Comparison of ENCODE assay signal across 9 cellular contexts in the genomic region with DNA sequence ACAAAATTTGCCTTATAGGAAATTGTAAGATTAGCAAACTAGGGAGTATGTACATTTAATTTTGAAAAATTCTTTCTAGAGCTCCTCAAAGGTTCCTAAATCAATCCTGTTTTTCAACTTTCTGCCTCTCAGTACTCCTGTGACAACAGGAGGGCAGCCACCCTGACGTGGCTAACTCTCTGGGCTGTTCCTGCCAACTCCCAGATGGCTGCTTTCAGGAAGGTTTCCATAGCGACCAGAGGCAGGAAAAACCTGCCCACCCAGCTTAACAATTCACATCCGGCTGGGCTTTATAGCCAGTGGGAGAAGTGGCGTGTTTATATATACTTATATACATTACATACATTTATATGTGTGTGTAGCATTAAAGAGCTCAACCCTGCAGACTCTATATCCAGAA. TPM values are rescaled to one million over a fixed set of nuclear protein-coding genes. Genes with fewer than 3 reads are reported as not detected.
DNase-seq lines count a peak whose midpoint lies in the region; ATAC-seq and TF ChIP-seq lines count a peak whose summit lies in the region.
"Had no signal": no experiment of that assay in that cellular context is flagged by ENCODE, and none has a peak within 500 bp of the region (broad histone marks: within the 10 kb centered on the region; RNA-seq: fewer than 3 reads in every experiment).

No MANE protein-coding gene starts in this region.

- no peak overlapping the region for H2AFZ ChIP-seq in OCI-LY7 (ENCODE audit: low read length)

- no peaks in the 10 kb centered on the region for H3K9me3 ChIP-seq in BLaER1
- H3K9me3 ChIP-seq in OCI-LY7 (ENCODE audit: low read length), result no peaks in the 10 kb centered on the region
- H3K9me3 ChIP-seq: SJCRH30 had no signal

- H3K79me1 ChIP-seq in mesendoderm (ENCODE audit: low read length), result peaks cover 2% of the 10 kb centered on the region

- H4K8ac ChIP-seq in mesendoderm (ENCODE audit: low read depth, low read length), result no peak overlapping the region

- DNase-seq in NCI-H1105 (lab: John Stamatoyannopoulos, UW) (peak; percentile 44), choroid plexus epithelial cell (ENCODE audit: low read depth) (peak; percentile 71), mesendoderm (peak; percentile 89), NCI-H187 treated with DMSO at 0.1 percent for 48 hours (lab: John Stamatoyannopoulos, UW) (no peak), OCI-LY7 (ENCODE audit: low spot score) (no peak)
- no peak for DNase-seq in NK-92 treated with Interleukin-12 subunit alpha and Interleukin-12 subunit beta, amount 100 ng/mL, for 24 hours (lab: John Stamatoyannopoulos, UW)

- H3K4me3 ChIP-seq in BLaER1 (peak overlapping the region; percentile 11; the same call in 1 of the 2 replicates), choroid plexus epithelial cell (ENCODE audit: low read depth, low read length) (no peak overlapping the region), mesendoderm (ENCODE audit: low read length) (no peak overlapping the region), OCI-LY7 (ENCODE audit: low read depth, low read length, poor library complexity, severe bottlenecking) (no peak overlapping the region)
- H3K4me3 ChIP-seq: SJCRH30 had no signal

- H3K36me3 ChIP-seq in BLaER1, result peaks cover 26% of the 10 kb centered on the region
- H3K36me3 ChIP-seq in mesendoderm (ENCODE audit: control insufficient read depth, insufficient read depth, low read length), result no peaks in the 10 kb centered on the region
- peaks cover 41% of the 10 kb centered on the region for H3K36me3 ChIP-seq in OCI-LY7 (ENCODE audit: insufficient read depth, low read length)

- H2AK5ac ChIP-seq in mesendoderm (ENCODE audit: low read length), result no peak overlapping the region

- POLR2A ChIA-PET in OCI-LY7 (lab: Charles Lee), result interaction anchor here (1.0 to 1.9 kb wide), 5 partner anchors 8 to 39 kb away, joined by 3 to 10 read pairs (median 5); no protein-coding TSS in a partner anchor

- TF ChIP-seq CTCF in choroid plexus epithelial cell (conservative IDR thresholded peaks at IDR 0.05; ENCODE audit: low read depth, low read length) (no peak), OCI-LY7 (conservative IDR thresholded peaks at IDR 0.05; ENCODE audit: low read length) (no peak)

- no peak overlapping the region for H3K18ac ChIP-seq in mesendoderm (ENCODE audit: low read length)

- H3K4me1 ChIP-seq in BLaER1 (peaks cover 99% of the 10 kb centered on the region), mesendoderm (ENCODE audit: control insufficient read depth, low read depth, low read length) (no peaks in the 10 kb centered on the region), OCI-LY7 (ENCODE audit: insufficient read depth, low read length, poor library complexity, severe bottlenecking) (peaks cover 52% of the 10 kb centered on the region)
- H3K4me1 ChIP-seq: SJCRH30 had no signal

- no TSS peak for BruUV-seq in OCI-LY7 (replicated peaks; lab: Mats Ljungman, UMichigan)

- intact Hi-C loops in OCI-LY7 (cut with micrococcal nuclease; ENCODE audit: unreplicated experiment), result no loop called here

- H3K27me3 ChIP-seq in BLaER1 (no peaks in the 10 kb centered on the region), mesendoderm (ENCODE audit: insufficient read depth, low read length, poor library complexity) (no peaks in the 10 kb centered on the region)
- H3K27me3 ChIP-seq: SJCRH30 had no signal

- no peaks in the 10 kb centered on the region for H3K79me2 ChIP-seq in mesendoderm (ENCODE audit: control insufficient read depth, insufficient read depth, low read length)
- H3K79me2 ChIP-seq in OCI-LY7 (ENCODE audit: insufficient read depth, low read depth, low read length), result 0 out of 2 replicates have a peak, but pooled peaks cover 6% of the 10 kb centered on the region

- no peak overlapping the region for H2BK120ac ChIP-seq in mesendoderm (ENCODE audit: low read depth, low read length)

- H4K5ac ChIP-seq in mesendoderm (ENCODE audit: low read length), result no peak overlapping the region

- H3K56ac ChIP-seq in mesendoderm (ENCODE audit: low read length), result no peak overlapping the region

- no peak overlapping the region for H2BK5ac ChIP-seq in mesendoderm (ENCODE audit: low read length)

- ATAC-seq in GM19023 (IDR thresholded peaks at IDR 0.05; ENCODE audit: unreplicated experiment), result no peak

- no peak overlapping the region for H3K4ac ChIP-seq in mesendoderm (ENCODE audit: low read depth, low read length)

- H4K20me1 ChIP-seq in BLaER1 (peaks cover 62% of the 10 kb centered on the region), OCI-LY7 (ENCODE audit: insufficient read depth, low read length) (no peaks in the 10 kb centered on the region; the same call in 1 of the 2 replicates)

- H3K23ac ChIP-seq in mesendoderm (ENCODE audit: low read length), result no peak overlapping the region

- H2BK15ac ChIP-seq in mesendoderm (replicated peaks; ENCODE audit: low read depth), result no peak overlapping the region

- H3K9ac ChIP-seq in BLaER1 (peak overlapping the region; percentile 43; the same call in 1 of the 2 replicates), mesendoderm (ENCODE audit: low read length) (no peak overlapping the region)

- H3K9me2 ChIP-seq in OCI-LY7 (ENCODE audit: insufficient read depth, low read length), result no peaks in the 10 kb centered on the region

- H3K27ac ChIP-seq in BLaER1 (peak overlapping the region; percentile 58), mesendoderm (ENCODE audit: low read depth, low read length) (no peak overlapping the region), OCI-LY7 (ENCODE audit: low read depth, low read length, poor library complexity, severe bottlenecking) (no peak overlapping the region)
- H3K27ac ChIP-seq: SJCRH30 had no signal

- CTCF ChIA-PET in OCI-LY7 (lab: Charles Lee; ENCODE audit: unreplicated experiment), result no interaction called here

- peak overlapping the region; percentile 77 for H3K4me2 ChIP-seq in BLaER1
- no peak overlapping the region for H3K4me2 ChIP-seq in mesendoderm (ENCODE audit: low read length)
- H3K4me2 ChIP-seq in OCI-LY7 (ENCODE audit: low read length), result no peak overlapping the region

- WGBS in mesendoderm (ENCODE audit: extremely low coverage, insufficient coverage, low lambda C conversion rate), result no CpG with 5 or more reads among the region's 4 CpGs

RNA-seq across cellular contexts. Expression of a gene that starts 26.5 kb away (rescaled TPM):
- polyA plus RNA-seq in mesendoderm (2013, experiment 1 of 2), result 20.6 TPM
- polyA plus RNA-seq in mesendoderm (2013, experiment 2 of 2), result 24.1 TPM
- total RNA-seq in OCI-LY7 (2014; rRNA removed; shearing (Covaris generic)), result 168 and 197 TPM in 2 replicates
- total RNA-seq in OCI-LY7 (2022), result 130 and 144 TPM in 2 replicates

RNA-seq across cellular contexts. Expression of a gene that starts 50.6 kb away (rescaled TPM):
- 161 TPM for polyA plus RNA-seq in mesendoderm (2013, experiment 1 of 2)
- polyA plus RNA-seq in mesendoderm (2013, experiment 2 of 2), result 161 TPM
- total RNA-seq in OCI-LY7 (2014; rRNA removed; shearing (Covaris generic)), result 117 and 141 TPM in 2 replicates
- total RNA-seq in OCI-LY7 (2022), result 120 and 137 TPM in 2 replicates

Comparison
In these comparisons a context has a peak if more than half of its experiments do, and no peak if none do; other contexts are left out.
1. DNase-seq: peak in NCI-H1105 (single experiment), choroid plexus epithelial cell (single experiment) and mesendoderm (single experiment); none in NCI-H187 treated with DMSO at 0.1 percent for 48 hours (single experiment), OCI-LY7 (single experiment) and NK-92 treated with Interleukin-12 subunit alpha and Interleukin-12 subunit beta, amount 100 ng/mL, for 24 hours (single experiment).